ENCODE assay signal across 29 cellular contexts in the genomic region with DNA sequence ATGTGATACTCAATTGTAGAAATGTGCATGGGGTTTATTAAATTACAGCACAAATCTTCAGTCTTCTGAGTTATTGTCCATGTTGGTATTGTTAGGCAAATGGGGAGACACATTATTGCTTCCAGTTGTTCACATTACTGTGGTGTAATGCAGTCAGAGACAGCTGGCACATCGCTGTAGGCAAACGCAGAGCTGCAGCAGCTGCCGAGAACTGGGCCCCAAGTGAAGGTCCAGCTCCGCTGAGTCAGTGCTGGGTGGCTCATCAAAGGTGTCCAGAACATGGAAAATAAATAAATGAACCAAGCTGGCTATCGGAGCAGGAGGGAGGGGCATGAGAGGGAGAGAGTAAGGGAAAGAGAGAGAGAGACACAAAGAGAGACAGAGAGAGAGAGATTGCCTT.
"Had no signal": no experiment of that assay in that cellular context is flagged by ENCODE, and none has a peak within 500 bp of the region (broad histone marks: within the 10 kb centered on the region; RNA-seq: fewer than 3 reads in every experiment).

No MANE protein-coding gene starts in this region.

- DNase-seq: activated CD4-positive, alpha-beta T cell treated with anti-CD3 and anti-CD28 coated beads for 4 hours; activated CD4-positive, alpha-beta T cell treated with anti-CD3 and anti-CD28 coated beads, Interleukin-2, amount 50 U/mL, for 4 hours; activated CD8-positive, alpha-beta memory T cell treated with anti-CD3 and anti-CD28 coated beads for 24 hours; activated effector memory CD4-positive, alpha-beta T cell treated with Interleukin-2 at 50 U/mL for 16 hours; activated naive CD4-positive, alpha-beta T cell treated with anti-CD3 and anti-CD28 coated beads for 36 hours; activated naive CD8-positive, alpha-beta T cell treated with anti-CD3 and anti-CD28 coated beads for 36 hours; adrenal gland; aorta; body of pancreas; cerebellar nuclear complex; colonic mucosa; effector CD8-positive, alpha-beta T cell; hippocampal formation; left cardiac atrium; left ventricle myocardium superior; natural killer cell; right cardiac atrium; spleen; stimulated activated naive CD4-positive, alpha-beta T cell; T-helper 9 cell; testis; trophoblast cell had no signal

- H3K9me3 Mint-ChIP-seq: activated naive CD4-positive, alpha-beta T cell treated with anti-CD3 and anti-CD28 coated beads for 36 hours; activated naive CD8-positive, alpha-beta T cell treated with anti-CD3 and anti-CD28 coated beads for 36 hours had no signal

- H3K36me3 ChIP-seq: adrenal gland, cardiac muscle cell, colonic mucosa, spleen had no signal

- H3K4me3 ChIP-seq: adrenal gland, body of pancreas, cardiac muscle cell, colonic mucosa, spleen, testis had no signal

- H3K4me1 Mint-ChIP-seq: activated naive CD8-positive, alpha-beta T cell treated with anti-CD3 and anti-CD28 coated beads for 36 hours; natural killer cell had no signal

- FAIRE-seq: endometrium, frontal cortex, keratinocyte, TTC549, urothelium cell line had no signal

- H3K27me3 ChIP-seq: adrenal gland, body of pancreas, cardiac muscle cell, colonic mucosa, spleen, testis had no signal

- H3K36me3 Mint-ChIP-seq: activated naive CD8-positive, alpha-beta T cell treated with anti-CD3 and anti-CD28 coated beads for 36 hours; natural killer cell had no signal

- H3K9me3 ChIP-seq: adrenal gland, body of pancreas, colonic mucosa, spleen, testis had no signal

- H3K4me3 Mint-ChIP-seq: activated naive CD4-positive, alpha-beta T cell treated with anti-CD3 and anti-CD28 coated beads for 36 hours; activated naive CD8-positive, alpha-beta T cell treated with anti-CD3 and anti-CD28 coated beads for 36 hours; natural killer cell had no signal

- H3K4me1 ChIP-seq: adrenal gland, body of pancreas, colonic mucosa, spleen, testis had no signal

- H3K27ac ChIP-seq: adrenal gland, body of pancreas, cardiac muscle cell, colonic mucosa, spleen, testis, VCaP had no signal

- ATAC-seq: body of pancreas, left cardiac atrium, left ventricle myocardium superior, natural killer cell, right cardiac atrium had no signal

- H3K27ac Mint-ChIP-seq: activated naive CD4-positive, alpha-beta T cell treated with anti-CD3 and anti-CD28 coated beads for 36 hours; activated naive CD8-positive, alpha-beta T cell treated with anti-CD3 and anti-CD28 coated beads for 36 hours; natural killer cell had no signal
